25 cellular contexts compared by ENCODE assay signal in the genomic region with DNA sequence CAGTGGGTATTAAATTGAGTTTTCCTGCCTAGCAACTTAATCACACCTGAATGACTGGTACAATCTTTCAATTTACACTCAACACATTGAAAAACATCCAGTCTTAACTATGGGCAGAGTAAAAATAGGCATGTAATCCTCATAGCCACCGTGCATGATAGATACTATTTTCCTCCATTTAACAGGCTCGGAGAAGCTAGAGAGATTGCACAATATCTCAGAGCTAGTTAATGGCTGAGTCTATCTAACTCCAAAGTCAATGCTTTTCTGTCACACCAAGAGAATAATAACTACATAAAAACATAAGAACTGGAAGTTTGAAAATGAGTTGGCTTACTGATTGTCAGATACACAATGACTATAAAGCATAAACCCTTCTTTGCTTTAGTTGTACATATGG. TPM values are rescaled to one million over a fixed set of nuclear protein-coding genes. Genes with fewer than 3 reads are reported as not detected.
"Had no signal": no experiment of that assay in that cellular context is flagged by ENCODE, and none has a peak within 500 bp of the region (broad histone marks: within the 10 kb centered on the region; RNA-seq: fewer than 3 reads in every experiment).

No MANE protein-coding gene starts in this region.

- DNase-seq: KBM-7, MV-4-11, NCI-H1048, NCI-H1105, NCI-H1417, NCI-H1436 treated with DMSO at 0.1 percent for 48 hours, NCI-H1694, NCI-H1930, NCI-H2081, NCI-H2107, NCI-H2227 treated with DMSO at 0.1 percent for 48 hours, NCI-H510A, NCI-H524 treated with DMSO at 0.1 percent for 48 hours, NCI-H69, NCI-H774, Right ventricle myocardium superior, RPMI8226, SIG-M5, SK-N-SH, SW 1271 had no signal

- H3K27ac ChIP-seq: SJSA1 had no signal

- FAIRE-seq: RCC 7860 had no signal

- H3K4me1 ChIP-seq: SJSA1 had no signal

- H3K4me3 ChIP-seq: SJSA1 had no signal

- H3K9ac ChIP-seq: SK-N-SH had no signal

- H3K27me3 ChIP-seq: SJSA1 had no signal

- H3K4me2 ChIP-seq: SK-N-SH had no signal

- H3K36me3 ChIP-seq: SJSA1 had no signal

- H3K9me3 ChIP-seq: SJSA1, SK-N-SH had no signal

RNA-seq across cellular contexts. Expression of a gene that starts 36.8 kb away (rescaled TPM):
- total RNA-seq: HT-29, LHCN-M2, MCF 10A, SJSA1 had no signal
